Comparison of ENCODE assay signal across 23 cellular contexts in genomic region chr22:38565441-38565840, GRCh38.
"Had no signal": no experiment of that assay in that cellular context is flagged by ENCODE, and none has a peak within 500 bp of the region (broad histone marks: within the 10 kb centered on the region; RNA-seq: fewer than 3 reads in every experiment).

No MANE protein-coding gene starts in this region.

- H3K27me3 Mint-ChIP-seq: effector memory CD8-positive, alpha-beta T cell; naive B cell had no signal

- H3K9me3 Mint-ChIP-seq: dendritic cell treated with granulocyte-macrophage colony-stimulating factor and Interleukin-4, amounts not matched to agents 40 ng/mL and 50 ng/mL, for 4 days; effector memory CD8-positive, alpha-beta T cell; endodermal cell; mesothelial cell of epicardium; naive B cell had no signal

- H3K4me3 Mint-ChIP-seq: dendritic cell treated with granulocyte-macrophage colony-stimulating factor and Interleukin-4, amounts not matched to agents 40 ng/mL and 50 ng/mL, for 4 days; effector memory CD8-positive, alpha-beta T cell; endodermal cell; mesothelial cell of epicardium; naive B cell had no signal

- H3K9me3 ChIP-seq: colonic mucosa, esophagus squamous epithelium, gastrocnemius medialis, heart right ventricle, left lung, lower lobe of right lung, mucosa of descending colon had no signal

- H3K27ac ChIP-seq: colonic mucosa, epithelial cell of prostate, esophagus squamous epithelium, gastrocnemius medialis, heart right ventricle, left lung, lower lobe of right lung had no signal

- H3K4me3 ChIP-seq: colonic mucosa, esophagus squamous epithelium, gastrocnemius medialis, heart right ventricle, left lung, lower lobe of right lung, mucosa of descending colon had no signal

- H3K27ac Mint-ChIP-seq: dendritic cell treated with granulocyte-macrophage colony-stimulating factor and Interleukin-4, amounts not matched to agents 40 ng/mL and 50 ng/mL, for 4 days; effector memory CD8-positive, alpha-beta T cell; endodermal cell; mesothelial cell of epicardium; naive B cell had no signal

- H3K36me3 ChIP-seq: colonic mucosa, esophagus squamous epithelium, gastrocnemius medialis, heart right ventricle, left lung, lower lobe of right lung had no signal

- DNase-seq: colonic mucosa; cortex of kidney; effector CD8-positive, alpha-beta T cell; effector memory CD8-positive, alpha-beta T cell; endodermal cell; erythroblast; esophagus squamous epithelium; foreskin melanocyte; gastrocnemius medialis; glutamatergic neuron; heart right ventricle; hippocampal formation; left cardiac atrium; left lung; left ventricle myocardium superior; lower lobe of right lung; mesenchymal stem cell; mucosa of descending colon; naive B cell had no signal

- H3K36me3 Mint-ChIP-seq: mesothelial cell of epicardium, naive B cell had no signal

- H3K4me1 ChIP-seq: colonic mucosa had no signal

- ATAC-seq: effector memory CD8-positive, alpha-beta T cell; esophagus mucosa; gastrocnemius medialis; heart right ventricle; left cardiac atrium; left lung; left ventricle myocardium superior; lower lobe of right lung; mucosa of descending colon had no signal

- H3K27me3 ChIP-seq: colonic mucosa, esophagus squamous epithelium, gastrocnemius medialis had no signal
